ENCODE assay signal across 8 cellular contexts in genomic region chr19:45885556-45886426, GRCh38. TPM values are rescaled to one million over a fixed set of nuclear protein-coding genes. Genes with fewer than 3 reads are reported as not detected.
DNase-seq lines count a peak whose midpoint lies in the region; ATAC-seq and TF ChIP-seq lines count a peak whose summit lies in the region.

Gene IRF2BP1 (minus strand): TSS chr19:45886141. CDS start chr19:45885774, 367 bp downstream.

- H3K9me3 ChIP-seq in T-helper 17 cell (ENCODE audit: control insufficient read depth, low read length, poor library complexity, severe bottlenecking) (no peaks in the 10 kb centered on the region), left ventricle myocardium inferior (replicated peaks) (no peaks in the 10 kb centered on the region), prostate gland (no peaks in the 10 kb centered on the region)

- peaks cover 25% of the 10 kb centered on the region for H3K4me1 Mint-ChIP-seq in T-helper 17 cell

- TF ChIP-seq CTCF in GM12865 (IDR thresholded peaks at IDR 0.05; ENCODE audit: insufficient read depth, low read depth, low read length, missing control alignments): no peak
- peak; percentile 7 for TF ChIP-seq CTCF in left ventricle myocardium inferior (IDR thresholded peaks at IDR 0.05; ENCODE audit: borderline replicate concordance)
- TF ChIP-seq CTCF in prostate gland (IDR thresholded peaks at IDR 0.05): peak in 2 of 4 experiments; percentile 23 to 33

- TF ChIP-seq POLR2A in prostate gland (IDR thresholded peaks at IDR 0.05): peak; percentile 82

- H3K27ac Mint-ChIP-seq in T-helper 17 cell: peak within 1 kb of the TSS; percentile 98

- under 1% methylated on average over 43 of the region's 107 CpGs for WGBS in prostate gland

- H3K27ac ChIP-seq in left ventricle myocardium inferior (replicated peaks): peak within 1 kb of the TSS; percentile 95
- H3K27ac ChIP-seq in prostate gland: peak within 1 kb of the TSS; percentile 60 to 92

- H3K4me3 ChIP-seq in GM12865 (ENCODE audit: low read depth, low read length): peak within 1 kb of the TSS; percentile 60
- peak within 1 kb of the TSS; percentile 91 for H3K4me3 ChIP-seq in left ventricle myocardium inferior
- H3K4me3 ChIP-seq in prostate gland: peak within 1 kb of the TSS; percentile 82 to 84

- peaks cover 49% of the 10 kb centered on the region for H3K4me1 ChIP-seq in left ventricle myocardium inferior
- peaks cover 24% of the 10 kb centered on the region for H3K4me1 ChIP-seq in prostate gland (replicated peaks)

- H3K36me3 Mint-ChIP-seq in T-helper 17 cell (ENCODE audit: low read depth): peaks cover 3% of the 10 kb centered on the region

- H3K27me3 ChIP-seq in left ventricle myocardium inferior (ENCODE audit: low read depth) (no peaks in the 10 kb centered on the region), prostate gland (replicated peaks; ENCODE audit: insufficient read depth) (no peaks in the 10 kb centered on the region)

- peaks cover 16% of the 10 kb centered on the region for H3K36me3 ChIP-seq in left ventricle myocardium inferior
- H3K36me3 ChIP-seq in prostate gland: no peaks in the 10 kb centered on the region

- intact Hi-C loops in left ventricle myocardium inferior (cut with micrococcal nuclease) (no loop called here), prostate gland (cut with DNase I) (loop anchor here (2.0 to 10.0 kb wide), 2 partner anchors 23 to 129 kb away; partner anchors contain the start of gene SYMPK)

- H3K27me3 Mint-ChIP-seq in T-helper 17 cell: no peaks in the 10 kb centered on the region

- DNase-seq in GM12865 (ENCODE audit: low read depth) (peak; percentile 95), NCI-H187 treated with DMSO at 0.1 percent for 48 hours (lab: John Stamatoyannopoulos, UW) (peak; percentile 53), T-helper 17 cell (peak; percentile 79 to 87 (median 82)), amniotic stem cell (lab: John Stamatoyannopoulos, UW) (peak; percentile 83), left ventricle myocardium inferior (peak; percentile 94), prostate gland (ENCODE audit: low spot score) (peak; percentile 92), ureter (ENCODE audit: low spot score) (peak; percentile 94)

- H3K4me3 Mint-ChIP-seq in T-helper 17 cell: peak within 1 kb of the TSS; percentile 98

- ATAC-seq in HG02852 (IDR thresholded peaks at IDR 0.05; ENCODE audit: unreplicated experiment) (peak; percentile 54), T-helper 17 cell (peak; percentile 81)

RNA-seq across cellular contexts. Expression of gene IRF2BP1, which starts in this region (rescaled TPM):
- total RNA-seq in T-helper 17 cell (10 to 100 TPM; 16.0 to 18.7 TPM), left ventricle myocardium inferior (18.5 TPM), prostate gland (10 to 100 TPM; 55.5 to 63.0 TPM), ureter (22.0 TPM)

Comparison
In these comparisons a context has a peak if more than half of its experiments do, and no peak if none do; other contexts are left out.
1. Peak in every context shown above with its lines: DNase-seq, ATAC-seq, H3K4me3 ChIP-seq and H3K27ac ChIP-seq.